18 cellular contexts compared by ENCODE assay signal in the genomic region with DNA sequence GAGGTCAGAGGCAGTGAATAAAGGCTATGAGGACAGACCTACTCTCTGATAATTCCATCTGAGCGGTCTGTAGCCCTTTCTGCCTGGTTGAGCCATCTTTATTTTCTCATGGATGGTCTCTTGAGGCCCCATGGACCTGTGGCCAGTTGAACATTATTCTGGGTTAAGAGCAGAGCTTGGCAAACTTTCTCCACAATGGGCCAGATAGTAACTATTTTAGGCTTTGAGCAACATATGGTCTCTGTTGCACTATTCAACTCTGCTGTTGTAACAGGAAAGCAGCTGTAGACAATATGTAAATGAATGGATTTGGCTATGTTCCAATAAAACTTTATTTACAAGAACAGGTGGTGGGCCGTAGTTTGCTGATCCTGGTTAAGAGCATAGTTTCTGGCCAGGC.
DNase-seq lines count a peak whose midpoint lies in the region; ATAC-seq and TF ChIP-seq lines count a peak whose summit lies in the region.
"Had no signal": no experiment of that assay in that cellular context is flagged by ENCODE, and none has a peak within 500 bp of the region (broad histone marks: within the 10 kb centered on the region; RNA-seq: fewer than 3 reads in every experiment).

No MANE protein-coding gene starts in this region.

- H4K20me1 ChIP-seq in osteoblast (ENCODE audit: insufficient read depth, low read length) = no peaks in the 10 kb centered on the region

- H3K27me3 ChIP-seq in body of pancreas = peaks cover 0 to 4% of the 10 kb centered on the region in 2 donors
- no peaks in the 10 kb centered on the region for H3K27me3 ChIP-seq in left lung
- H3K27me3 ChIP-seq in breast epithelium = no peaks in the 10 kb centered on the region
- peaks cover 6% of the 10 kb centered on the region for H3K27me3 ChIP-seq in osteoblast (ENCODE audit: insufficient read depth, low read length)
- H3K27me3 ChIP-seq: BE2C, brain microvascular endothelial cell had no signal

- intact Hi-C loops in body of pancreas (cut with DNase I) = no loop called here
- intact Hi-C loops in left lung (cut with DNase I) = no loop called here
- intact Hi-C loops in breast epithelium (cut with DNase I; ENCODE audit: low total_unique reads) = no loop called here

- TF ChIP-seq POLR2A in body of pancreas (IDR thresholded peaks at IDR 0.05) (no peak), breast epithelium (IDR thresholded peaks at IDR 0.05) (no peak)

- peak; percentile 45 for ATAC-seq in body of pancreas
- ATAC-seq in left lung = peak; percentile 30
- ATAC-seq in HG02678 (IDR thresholded peaks at IDR 0.05; ENCODE audit: unreplicated experiment) = no peak
- ATAC-seq: stimulated activated effector memory CD8-positive, alpha-beta T cell treated with anti-CD3 and anti-CD28 coated beads, Interleukin-12 subunit alpha, Interleukin-12 subunit beta, amount 100 ng/mL, for 72 hours had no signal

- H3K4me3 ChIP-seq in body of pancreas = no peak overlapping the region
- H3K4me3 ChIP-seq in left lung = no peak overlapping the region
- no peak overlapping the region for H3K4me3 ChIP-seq in breast epithelium
- H3K4me3 ChIP-seq in osteoblast (ENCODE audit: insufficient read depth, low read length) = no peak overlapping the region
- H3K4me3 ChIP-seq: smooth muscle cell, tibial artery had no signal

- 55 to 61% methylated on average over 2 of the region's 2 CpGs for WGBS in body of pancreas, 2 donors

- no peak overlapping the region for H3K27ac ChIP-seq in body of pancreas
- H3K27ac ChIP-seq in left lung = no peak overlapping the region
- peak overlapping the region in 1 of 2 donors; percentile 67 for H3K27ac ChIP-seq in breast epithelium
- no peak overlapping the region for H3K27ac ChIP-seq in osteoblast (ENCODE audit: low read depth, low read length)
- H3K27ac ChIP-seq: brain microvascular endothelial cell, tibial artery had no signal

- H3K36me3 ChIP-seq in body of pancreas (replicated peaks in 1 of 2; ENCODE audit: insufficient read depth in 1 of 2, low read depth in 2 of 2) = no peaks in the 10 kb centered on the region
- no peaks in the 10 kb centered on the region for H3K36me3 ChIP-seq in left lung
- H3K36me3 ChIP-seq in breast epithelium = no peaks in the 10 kb centered on the region
- H3K36me3 ChIP-seq in osteoblast (ENCODE audit: insufficient read depth, low read length) = no peaks in the 10 kb centered on the region
- H3K36me3 ChIP-seq: BE2C, brain microvascular endothelial cell, tibial artery had no signal

- H3K9me3 ChIP-seq in body of pancreas (no peaks in the 10 kb centered on the region), left lung (no peaks in the 10 kb centered on the region), breast epithelium (no peaks in the 10 kb centered on the region), osteoblast (ENCODE audit: low read depth, low read length) (no peaks in the 10 kb centered on the region)
- H3K9me3 ChIP-seq: BE2C, tibial artery had no signal

- H2AFZ ChIP-seq in osteoblast (ENCODE audit: low read length) = no peak overlapping the region

- H3K4me2 ChIP-seq in osteoblast (ENCODE audit: insufficient read depth, low read length) = no peak overlapping the region
- H3K4me2 ChIP-seq: smooth muscle cell had no signal

- H3K79me2 ChIP-seq in osteoblast (ENCODE audit: insufficient read depth, low read length) = no peaks in the 10 kb centered on the region

- DNase-seq in DMS 273 treated with DMSO at 0.1 percent for 48 hours (lab: John Stamatoyannopoulos, UW) = peak; percentile 82
- DNase-seq in NCI-H2171 (lab: John Stamatoyannopoulos, UW) = peak; percentile 64
- DNase-seq in body of pancreas = peak in 1 of 4 donors; percentile 22
- no peak for DNase-seq in left lung
- DNase-seq in breast epithelium (ENCODE audit: low spot score in 2 of 2) = no peak
- DNase-seq in CD1c-positive myeloid dendritic cell (ENCODE audit: extremely low spot score) = no peak
- no peak for DNase-seq in osteoblast (ENCODE audit: insufficient read length, low spot score, missing footprints)
- DNase-seq: activated CD4-positive, alpha-beta T cell treated with anti-CD3 and anti-CD28 coated beads for 48 hours; activated naive CD4-positive, alpha-beta T cell; BE2C; brain microvascular endothelial cell; HCEC 1CT; NCI-H187 treated with DMSO at 0.1 percent for 48 hours; T1000; tibial artery had no signal

- H3K4me1 ChIP-seq in body of pancreas (no peaks in the 10 kb centered on the region), left lung (peaks cover 0 to 5% of the 10 kb centered on the region in 2 donors), breast epithelium (no peaks in the 10 kb centered on the region), osteoblast (ENCODE audit: insufficient read depth, low read length) (no peaks in the 10 kb centered on the region)
- H3K4me1 ChIP-seq: BE2C, tibial artery had no signal

- TF ChIP-seq CTCF in body of pancreas (IDR thresholded peaks at IDR 0.05) = no peak
- no peak for TF ChIP-seq CTCF in left lung (IDR thresholded peaks at IDR 0.05)
- TF ChIP-seq CTCF in breast epithelium (IDR thresholded peaks at IDR 0.05) = no peak
- no peak for TF ChIP-seq CTCF in osteoblast (IDR thresholded peaks at IDR 0.05; ENCODE audit: extremely low read depth, low read depth, low read length)

Comparison
In these comparisons a context has a peak if more than half of its experiments do, and no peak if none do; other contexts are left out.
1. DNase-seq: peak in DMS 273 treated with DMSO at 0.1 percent for 48 hours (single experiment) and NCI-H2171 (single experiment); none in left lung (0 of 2), breast epithelium (0 of 2), CD1c-positive myeloid dendritic cell (single experiment) and osteoblast (single experiment).